Comparison of ENCODE assay signal across 9 cellular contexts in genomic region chr4:2942532-2943363, GRCh38. TPM values are rescaled to one million over a fixed set of nuclear protein-coding genes. Genes with fewer than 3 reads are reported as not detected.
DNase-seq lines count a peak whose midpoint lies in the region; ATAC-seq and TF ChIP-seq lines count a peak whose summit lies in the region.
"Had no signal": no experiment of that assay in that cellular context is flagged by ENCODE, and none has a peak within 500 bp of the region (broad histone marks: within the 10 kb centered on the region; RNA-seq: fewer than 3 reads in every experiment).

No MANE protein-coding gene starts in this region.

- no peaks in the 10 kb centered on the region for H3F3A ChIP-seq in smooth muscle cell (ENCODE audit: low read depth)

- H3K27ac ChIP-seq in Panc1 (ENCODE audit: low read length), result no peak overlapping the region
- H3K27ac ChIP-seq in smooth muscle cell (ENCODE audit: low read depth), result no peak overlapping the region

- H3K4me3 ChIP-seq in Panc1 (ENCODE audit: low read depth in 2 of 2, low read length in 2 of 2) (no peak overlapping the region), smooth muscle cell (no peak overlapping the region)

- H3K27me3 Mint-ChIP-seq in central memory CD8-positive, alpha-beta T cell, result no peaks in the 10 kb centered on the region
- no peaks in the 10 kb centered on the region for H3K27me3 Mint-ChIP-seq in nephron progenitor cell (ENCODE audit: low read depth, poor library complexity)

- CTCF ChIA-PET in Panc1 (lab: Charles Lee), result no interaction called here

- H3K27ac Mint-ChIP-seq in central memory CD8-positive, alpha-beta T cell (ENCODE audit: low read depth), result peak overlapping the region; percentile 87
- H3K27ac Mint-ChIP-seq in nephron progenitor cell, result peak overlapping the region; percentile 80

- 95% methylated on average over 27 of the region's 31 CpGs for WGBS in smooth muscle cell (ENCODE audit: low lambda C conversion rate)

- peak overlapping the region; percentile 64 for H3K4me3 Mint-ChIP-seq in central memory CD8-positive, alpha-beta T cell
- H3K4me3 Mint-ChIP-seq in nephron progenitor cell, result no peak overlapping the region

- H3K27me3 ChIP-seq in Panc1 (ENCODE audit: control insufficient read depth, insufficient read depth, low read length) (no peaks in the 10 kb centered on the region), smooth muscle cell (ENCODE audit: low read depth) (no peaks in the 10 kb centered on the region)

- H3K36me3 Mint-ChIP-seq in central memory CD8-positive, alpha-beta T cell (ENCODE audit: insufficient read depth), result peaks cover 58% of the 10 kb centered on the region
- H3K36me3 Mint-ChIP-seq in nephron progenitor cell (ENCODE audit: low read depth), result peaks cover 45% of the 10 kb centered on the region

- in situ Hi-C loops in Panc1 (cut with HindIII; ENCODE audit: low pct_unique_long_range_greater_than_20kb, low sequenced_read_pairs), result no loop called here

- H3K9me3 ChIP-seq in Panc1 (ENCODE audit: control insufficient read depth, insufficient read depth, low read depth, low read length) (no peaks in the 10 kb centered on the region), smooth muscle cell (replicated peaks; ENCODE audit: low read depth) (no peaks in the 10 kb centered on the region)

- peak; percentile 26 for DNase-seq in COLO668 (lab: John Stamatoyannopoulos, UW; ENCODE audit: unreplicated experiment)
- DNase-seq in Panc1 (ENCODE audit: low read depth, low spot score), result no peak
- no peak for DNase-seq in central memory CD8-positive, alpha-beta T cell (ENCODE audit: low spot score in 2 of 2)
- DNase-seq in nephron progenitor cell, result no peak
- no peak for DNase-seq in smooth muscle cell (lab: John Stamatoyannopoulos, UW; ENCODE audit: unreplicated experiment)
- DNase-seq in A172 (ENCODE audit: low spot score), result no peak
- no peak for DNase-seq in 8988T
- DNase-seq: NCI-H446 treated with DMSO at 0.1 percent for 48 hours had no signal

- ATAC-seq in Panc1 (0 out of 2 replicates have a peak, but pooled peaks have one; percentile 13), GM21737 (IDR thresholded peaks at IDR 0.05; ENCODE audit: unreplicated experiment) (no peak)
- peak; percentile 58 for ATAC-seq in central memory CD8-positive, alpha-beta T cell (replicated peaks; ENCODE audit: extremely low read depth, poor library complexity, severe bottlenecking)

- intact Hi-C loops in Panc1 (cut with micrococcal nuclease; ENCODE audit: unreplicated experiment), result no loop called here

- BruUV-seq in Panc1 (replicated peaks; lab: Mats Ljungman, UMichigan), result no TSS peak

- H3K4me2 ChIP-seq in smooth muscle cell, result no peak overlapping the region

- peaks cover 6% of the 10 kb centered on the region for H4K20me1 ChIP-seq in smooth muscle cell (ENCODE audit: low read depth)

- H3K4me1 ChIP-seq in Panc1 (ENCODE audit: control insufficient read depth, insufficient read depth, low read length) (peaks cover 3% of the 10 kb centered on the region; the same call in 1 of the 2 replicates), smooth muscle cell (ENCODE audit: low read depth) (no peaks in the 10 kb centered on the region)

- TF ChIP-seq CTCF in Panc1 (IDR thresholded peaks at IDR 0.05), result no peak
- no peak for TF ChIP-seq CTCF in nephron progenitor cell (IDR thresholded peaks at IDR 0.05)
- no peak for TF ChIP-seq CTCF in smooth muscle cell (IDR thresholded peaks at IDR 0.05; ENCODE audit: borderline replicate concordance, insufficient read depth, poor library complexity, severe bottlenecking)

- POLR2A ChIA-PET in Panc1 (lab: Charles Lee), result no interaction called here

- no peaks in the 10 kb centered on the region for H3K79me2 ChIP-seq in smooth muscle cell (ENCODE audit: low read depth)

- peaks cover 31% of the 10 kb centered on the region for H3K4me1 Mint-ChIP-seq in central memory CD8-positive, alpha-beta T cell
- H3K4me1 Mint-ChIP-seq in nephron progenitor cell, result no peaks in the 10 kb centered on the region

- H3K36me3 ChIP-seq in Panc1 (ENCODE audit: control insufficient read depth, insufficient read depth, low read length), result peaks cover 9% of the 10 kb centered on the region
- peaks cover 4% of the 10 kb centered on the region for H3K36me3 ChIP-seq in smooth muscle cell (ENCODE audit: low read depth)

- H2AFZ ChIP-seq in smooth muscle cell (ENCODE audit: low read depth), result no peak overlapping the region

- H3K9ac ChIP-seq in smooth muscle cell (ENCODE audit: low read depth), result no peak overlapping the region

- no peaks in the 10 kb centered on the region for H3K9me3 Mint-ChIP-seq in central memory CD8-positive, alpha-beta T cell
- H3K9me3 Mint-ChIP-seq in nephron progenitor cell, result no peaks in the 10 kb centered on the region

RNA-seq across cellular contexts. Expression of gene NOP14, which starts 20.5 kb away (rescaled TPM):
- total RNA-seq in Panc1 (2021; ENCODE audit: unreplicated experiment) (32.9 TPM), smooth muscle cell (12.9 and 18.5 TPM in 2 replicates)
- polyA plus RNA-seq in Panc1 (2012; ENCODE audit: insufficient read length), result 26.3 TPM
- polyA plus RNA-seq in smooth muscle cell, result 10.0 and 10.9 TPM in 2 replicates
- 23.8 and 33.1 TPM in 2 replicates for total RNA-seq in A172 (2014; rRNA removed; shearing (Covaris generic))

RNA-seq across cellular contexts. Expression of gene GRK4, which starts 20.6 kb away (rescaled TPM):
- total RNA-seq in Panc1 (2021; ENCODE audit: unreplicated experiment) (2.5 TPM), smooth muscle cell (5.2 and 6.5 TPM in 2 replicates)
- 2.1 TPM for polyA plus RNA-seq in Panc1 (2012; ENCODE audit: insufficient read length)
- 5.9 and 6.9 TPM in 2 replicates for polyA plus RNA-seq in smooth muscle cell
- 4.9 and 8.5 TPM in 2 replicates for total RNA-seq in A172 (2014; rRNA removed; shearing (Covaris generic))
